Comparison of ENCODE assay signal across 12 cellular contexts in the genomic region with DNA sequence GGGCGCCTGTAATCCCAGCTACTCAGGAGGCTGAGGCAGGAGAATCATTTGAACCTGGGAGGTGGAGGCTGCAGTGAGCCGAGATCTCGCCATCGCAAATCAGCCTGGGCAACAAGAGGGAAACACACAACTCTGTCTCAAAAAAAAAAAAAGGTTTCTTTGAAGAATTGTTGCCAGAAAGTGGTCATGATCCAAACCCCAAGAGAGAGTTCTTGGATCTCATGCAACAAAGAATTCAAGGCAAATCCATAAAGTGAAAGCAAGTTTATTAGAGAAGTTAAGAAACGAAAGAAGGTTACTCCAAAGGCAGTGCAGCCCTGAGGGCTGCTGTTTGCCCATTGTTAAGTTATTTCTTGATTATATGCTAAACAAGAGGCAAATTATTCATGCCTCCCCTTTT.
"Had no signal": no experiment of that assay in that cellular context is flagged by ENCODE, and none has a peak within 500 bp of the region (broad histone marks: within the 10 kb centered on the region; RNA-seq: fewer than 3 reads in every experiment).

No MANE protein-coding gene starts in this region.

- ATAC-seq: activated T-helper 17 cell treated with anti-CD3 and anti-CD28 coated beads, Interleukin-2, amount 50 U/mL, for 72 hours had no signal

- H3K4me3 ChIP-seq: colonic mucosa, hepatocyte, ovary, skin epidermis, transverse colon had no signal

- H3K4me2 ChIP-seq: hepatocyte had no signal

- H3K4me1 ChIP-seq: colonic mucosa had no signal

- H3K36me3 ChIP-seq: colonic mucosa, ovary, transverse colon had no signal

- H3K27ac ChIP-seq: colonic mucosa, hepatocyte, ovary had no signal

- H2AFZ ChIP-seq: hepatocyte had no signal

- H3K9me3 ChIP-seq: colonic mucosa, ovary, transverse colon had no signal

- DNase-seq: activated CD4-positive, alpha-beta T cell treated with anti-CD3 and anti-CD28 coated beads, Interleukin-2, amount 50 U/mL, for 1 hour; activated naive CD4-positive, alpha-beta T cell treated with anti-CD3 and anti-CD28 coated beads for 36 hours; activated T-cell treated with anti-CD3 and anti-CD28 coated beads for 4 hours; caudate nucleus; colonic mucosa; kidney; ovary; SW 1271; transverse colon had no signal

- H3K27me3 ChIP-seq: colonic mucosa, hepatocyte, ovary, transverse colon had no signal
